In the genomic region with DNA sequence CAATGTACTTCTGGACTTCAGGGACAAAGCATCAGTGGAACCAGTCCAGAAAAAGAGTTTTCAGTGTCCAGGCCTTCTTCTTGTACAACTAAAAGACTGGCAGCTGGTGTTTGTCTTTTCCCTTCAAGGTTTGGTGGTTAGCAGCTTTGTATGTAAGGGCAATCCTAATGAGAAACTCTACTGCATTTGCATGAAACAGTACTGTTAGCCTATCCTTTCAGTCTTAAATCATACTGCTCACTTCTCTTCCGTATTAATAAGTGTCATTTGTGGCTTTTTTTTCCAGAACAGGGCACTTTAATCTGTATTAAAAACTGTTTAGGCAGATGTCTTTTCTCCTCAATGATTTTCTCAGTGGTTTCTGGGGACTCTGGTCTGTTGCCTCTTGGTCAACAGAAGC, we compare ENCODE assay signal across 13 cellular contexts. TPM values are rescaled to one million over a fixed set of nuclear protein-coding genes. Genes with fewer than 3 reads are reported as not detected.
A peak's percentile ranks its signal among the peaks of the same experiment; 100 is the strongest.
DNase-seq lines count a peak whose midpoint lies in the region; ATAC-seq and TF ChIP-seq lines count a peak whose summit lies in the region.
"Had no signal": no experiment of that assay in that cellular context is flagged by ENCODE, and none has a peak within 500 bp of the region (broad histone marks: within the 10 kb centered on the region; RNA-seq: fewer than 3 reads in every experiment).

No MANE protein-coding gene starts in this region.

- H3K36me3 Mint-ChIP-seq in activated T-helper 17 cell treated with anti-CD3 and anti-CD28 coated beads, Interleukin-2, amount 50 U/mL, for 72 hours (ENCODE audit: low read depth) = peaks cover 24% of the 10 kb centered on the region

- H3K4me3 Mint-ChIP-seq in activated T-helper 17 cell treated with anti-CD3 and anti-CD28 coated beads, Interleukin-2, amount 50 U/mL, for 72 hours = no peak overlapping the region

- no peaks in the 10 kb centered on the region for H3K4me1 Mint-ChIP-seq in activated T-helper 17 cell treated with anti-CD3 and anti-CD28 coated beads, Interleukin-2, amount 50 U/mL, for 72 hours

- DNase-seq in GM10248 (ENCODE audit: extremely low spot score) (peak; percentile 8), GM03348 (ENCODE audit: low spot score) (no peak), cerebellar nuclear complex (lab: John Stamatoyannopoulos, UW) (no peak)
- DNase-seq in central memory CD4-positive, alpha-beta T cell = no peak
- DNase-seq: foreskin melanocyte, NCI-H1092, OCI-M1, ovary, upper lobe of left lung had no signal

- H3K9me3 Mint-ChIP-seq in activated T-helper 17 cell treated with anti-CD3 and anti-CD28 coated beads, Interleukin-2, amount 50 U/mL, for 72 hours = no peaks in the 10 kb centered on the region

- H3K27ac Mint-ChIP-seq in activated T-helper 17 cell treated with anti-CD3 and anti-CD28 coated beads, Interleukin-2, amount 50 U/mL, for 72 hours = no peak overlapping the region

- POLR2A ChIA-PET in GM10248 (lab: Yijun Ruan, JAX) = no interaction called here

- H3K27me3 Mint-ChIP-seq in activated T-helper 17 cell treated with anti-CD3 and anti-CD28 coated beads, Interleukin-2, amount 50 U/mL, for 72 hours = no peaks in the 10 kb centered on the region

- ATAC-seq in GM19328 (IDR thresholded peaks at IDR 0.05; ENCODE audit: unreplicated experiment) (peak; percentile 82), HG02759 (IDR thresholded peaks at IDR 0.05; ENCODE audit: unreplicated experiment) (peak; percentile 95), HG03457 (IDR thresholded peaks at IDR 0.05; ENCODE audit: unreplicated experiment) (peak; percentile 94)
- ATAC-seq in activated T-helper 17 cell treated with anti-CD3 and anti-CD28 coated beads, Interleukin-2, amount 50 U/mL, for 72 hours (replicated peaks) = no peak

- CTCF ChIA-PET in GM10248 (lab: Yijun Ruan, JAX) = interaction anchor here (1.3 kb wide), 2 partner anchors 11 to 16 kb away, joined by 3 read pairs; no protein-coding TSS in a partner anchor

- TF ChIP-seq CTCF in GM10248 (IDR thresholded peaks at IDR 0.05; ENCODE audit: control extremely low read depth, extremely low read depth, low read depth, missing control alignments) = no peak

RNA-seq across cellular contexts. Expression of a gene that starts 48.9 kb away (rescaled TPM):
- total RNA-seq in activated T-helper 17 cell treated with anti-CD3 and anti-CD28 coated beads, Interleukin-2, amount 50 U/mL, for 72 hours = 1 to 10 TPM; 6.4 to 7.4 TPM
